8 cellular contexts compared by ENCODE assay signal in the genomic region with DNA sequence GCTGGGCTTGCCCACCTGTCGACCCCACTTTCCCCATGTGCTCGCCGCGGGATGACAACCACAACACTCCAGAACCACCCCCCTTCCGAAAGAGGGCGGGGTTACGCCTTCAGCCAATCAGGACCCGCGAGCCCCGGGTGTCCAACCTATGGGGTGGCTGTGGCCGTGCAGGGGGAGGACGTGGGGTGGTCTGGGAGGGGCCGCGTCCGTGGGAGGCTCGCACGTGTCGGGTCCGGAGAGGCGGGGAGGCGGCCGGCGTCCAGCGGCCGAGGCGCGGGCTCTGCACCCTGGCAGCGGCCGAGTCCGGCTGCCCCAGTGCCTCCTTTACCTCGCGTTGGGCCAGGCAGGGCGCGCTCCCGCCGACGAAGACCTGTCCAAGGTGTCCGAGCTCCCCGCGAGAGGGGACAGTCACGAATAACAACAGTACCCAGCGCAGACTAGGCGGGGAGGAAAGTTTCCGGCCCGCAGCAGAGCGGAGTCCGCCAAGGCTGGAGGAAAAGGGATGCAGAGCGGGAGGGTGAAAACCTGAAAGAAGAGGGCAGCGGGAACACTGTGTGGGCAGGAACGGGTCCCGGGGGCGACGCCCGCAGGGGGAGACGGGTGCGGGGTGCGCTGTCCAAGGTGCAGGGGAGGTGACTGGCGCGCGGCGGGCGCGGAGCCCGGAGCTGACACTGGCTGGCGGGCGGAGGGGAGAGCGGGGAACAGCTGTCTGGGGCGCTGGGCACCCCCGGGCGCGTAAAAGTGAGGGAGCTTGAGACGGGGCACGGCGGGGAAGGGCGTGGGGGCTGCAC. TPM values are rescaled to one million over a fixed set of nuclear protein-coding genes. Genes with fewer than 3 reads are reported as not detected.
A peak's percentile ranks its signal among the peaks of the same experiment; 100 is the strongest.
DNase-seq lines count a peak whose midpoint lies in the region; ATAC-seq, FAIRE-seq and TF ChIP-seq lines count a peak whose summit lies in the region.

No MANE protein-coding gene starts in this region.

- H3K4me1 ChIP-seq in keratinocyte (ENCODE audit: control insufficient read depth, extremely low read depth, insufficient read depth, low read length) = peaks cover 23% of the 10 kb centered on the region

- TF ChIP-seq CTCF in keratinocyte (optimal IDR thresholded peaks at IDR 0.05 in 1 of 3, IDR thresholded peaks at IDR 0.05 in 1 of 3, conservative IDR thresholded peaks at IDR 0.05 in 1 of 3; ENCODE audit: extremely low read depth in 1 of 3, insufficient read depth in 2 of 3, low read length in 3 of 3) = no peak

- peak overlapping the region; percentile 79 for H3K4me3 ChIP-seq in SK-N-MC
- peak overlapping the region; percentile 63 to 80 (median 74) for H3K4me3 ChIP-seq in keratinocyte (ENCODE audit: control insufficient read depth in 2 of 3, extremely low read depth in 1 of 3, insufficient read depth in 2 of 3, low read depth in 1 of 3, low read length in 3 of 3)
- H3K4me3 ChIP-seq in skin epidermis = peak overlapping the region; percentile 45 to 56 (median 53)

- DNase-seq in Caki2 (ENCODE audit: low read depth) (peak; percentile 68), SK-N-MC (ENCODE audit: low read depth, low spot score) (no peak), keratinocyte (ENCODE audit: low read depth, low spot score) (no peak), GM19240 (ENCODE audit: insufficient read length, low spot score) (no peak)

- no peak overlapping the region for H3K27ac ChIP-seq in SK-N-MC
- H3K27ac ChIP-seq in cingulate gyrus (ENCODE audit: low read depth, low read length) = peak overlapping the region; percentile 61
- H3K27ac ChIP-seq in keratinocyte (ENCODE audit: control insufficient read depth, insufficient read depth, low read length) = no peak overlapping the region
- H3K27ac ChIP-seq in skin epidermis = peak overlapping the region in 7 of 21 experiments; percentile 2 to 66 (median 23)

- H2AFZ ChIP-seq in keratinocyte (ENCODE audit: control insufficient read depth, low read length) = peak overlapping the region; percentile 91

- peak; percentile 29 for FAIRE-seq in keratinocyte (lab: Jason Lieb, UNC)

- H4K20me1 ChIP-seq in keratinocyte (ENCODE audit: control insufficient read depth, extremely low read depth, insufficient read depth, low read length) = no peaks in the 10 kb centered on the region

- no peak overlapping the region for H3K9ac ChIP-seq in SK-N-MC (ENCODE audit: insufficient read length)
- H3K9ac ChIP-seq in keratinocyte (ENCODE audit: control insufficient read depth, extremely low read depth, insufficient read depth, low read length) = peak overlapping the region; percentile 76

- H3K9me1 ChIP-seq in keratinocyte (ENCODE audit: control insufficient read depth, extremely low read depth, insufficient read depth, low read length) = no peaks in the 10 kb centered on the region

- peak overlapping the region; percentile 96 for H3K4me2 ChIP-seq in keratinocyte (ENCODE audit: control insufficient read depth, extremely low read depth, insufficient read depth, low read depth, low read length)

- dilution Hi-C loops in keratinocyte (cut with MboI; ENCODE audit: extremely low pct_ligation_motif_present, low sequenced_read_pairs) = no loop called here

- ATAC-seq in HG03135 (IDR thresholded peaks at IDR 0.05; ENCODE audit: unreplicated experiment) (peak; percentile 21), GM21717 (IDR thresholded peaks at IDR 0.05; ENCODE audit: unreplicated experiment) (no peak)

- H3K9me3 ChIP-seq in SK-N-MC (ENCODE audit: low read depth, low read length) (no peaks in the 10 kb centered on the region), keratinocyte (ENCODE audit: control insufficient read depth, low read depth, low read length) (no peaks in the 10 kb centered on the region)

- H3K36me3 ChIP-seq in SK-N-MC (ENCODE audit: insufficient read depth, low read length) (no peaks in the 10 kb centered on the region), keratinocyte (ENCODE audit: control insufficient read depth in 2 of 2, extremely low read depth in 1 of 2, insufficient read depth in 2 of 2, low read length in 2 of 2) (no peaks in the 10 kb centered on the region)

- in situ Hi-C loops in Caki2 (cut with HindIII; ENCODE audit: low pct_unique_long_range_greater_than_20kb, low sequenced_read_pairs) = no loop called here

- no peaks in the 10 kb centered on the region for H3K27me3 ChIP-seq in keratinocyte (ENCODE audit: control insufficient read depth, extremely low read depth, insufficient read depth, low read length)

- no peaks in the 10 kb centered on the region for H3K79me2 ChIP-seq in keratinocyte (ENCODE audit: control insufficient read depth, insufficient read depth, low read length)

RNA-seq across cellular contexts. Expression of gene ENOX1, which starts 0.9 kb away (rescaled TPM):
- total RNA-seq in Caki2 (2014; rRNA removed; shearing (Covaris generic); ENCODE audit: low replicate concordance) = not detected in 2 replicates
- 1.0 to 1.1 TPM (median 1.0 TPM) in 3 replicates for polyA plus RNA-seq in keratinocyte
- 0.72 TPM for polyA plus RNA-seq in keratinocyte (2011; ENCODE audit: low read depth)
- 1.2 TPM in 2 replicates for polyA plus RNA-seq in keratinocyte (2011; cell fraction: cytosol; rRNA removed)
- 1.1 and 1.7 TPM in 2 replicates for polyA plus RNA-seq in keratinocyte (2011; cell fraction: nucleus; rRNA removed)
- polyA plus RNA-seq in keratinocyte (2012; ENCODE audit: low replicate concordance) = 0.44 and 0.56 TPM in 2 replicates
- 0.95 to 1.2 TPM (median 1.1 TPM) in 3 replicates for polyA minus RNA-seq in keratinocyte
- polyA minus RNA-seq in keratinocyte (2011; cell fraction: cytosol; rRNA and poly(A)+ RNA removed) = 0.58 TPM
- 1.3 and 1.6 TPM in 2 replicates for polyA minus RNA-seq in keratinocyte (2011; cell fraction: nucleus; rRNA and poly(A)+ RNA removed)
